8 cellular contexts compared by ENCODE assay signal in the genomic region with DNA sequence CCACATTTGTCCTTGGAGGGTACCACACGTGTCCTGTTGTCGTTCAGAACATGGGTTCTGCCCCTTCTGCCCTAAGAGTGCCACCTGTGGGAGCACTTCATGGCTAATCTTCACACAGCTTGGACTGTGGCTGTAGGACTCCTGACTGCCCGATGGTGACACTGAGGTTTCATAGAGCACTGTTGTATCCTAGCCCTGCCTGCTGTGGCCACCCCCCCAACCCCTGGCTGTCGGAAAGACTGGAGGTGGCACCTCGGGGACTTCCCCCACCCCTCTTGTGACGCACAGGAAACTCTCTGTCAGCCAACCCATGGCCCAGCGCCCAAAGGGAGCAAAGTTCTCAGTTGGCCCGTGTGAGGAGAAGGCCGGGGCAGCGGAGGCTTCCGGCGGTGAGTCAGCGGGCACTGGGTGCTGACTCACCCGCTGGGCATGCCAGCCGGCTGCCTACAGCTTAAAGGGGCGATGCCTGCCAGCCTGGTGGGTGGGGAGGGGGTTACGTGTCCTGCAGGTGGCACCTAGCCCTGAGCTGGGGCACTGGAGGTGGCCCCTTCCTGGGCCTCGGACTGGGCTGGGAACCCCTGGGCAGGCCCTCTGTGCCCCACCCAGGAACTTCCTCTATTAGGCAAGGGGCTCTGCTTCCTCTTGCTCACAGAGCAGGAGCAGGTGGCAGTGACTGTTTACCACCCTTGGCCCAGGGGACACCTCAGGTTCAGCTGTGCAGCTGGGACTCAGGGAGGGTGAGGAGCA. TPM values are rescaled to one million over a fixed set of nuclear protein-coding genes. Genes with fewer than 3 reads are reported as not detected.
DNase-seq lines count a peak whose midpoint lies in the region; ATAC-seq and TF ChIP-seq lines count a peak whose summit lies in the region.

No MANE protein-coding gene starts in this region.

- peak; percentile 92 for DNase-seq in AG08395 (ENCODE audit: low spot score)
- peak; percentile 95 to 97 for DNase-seq in SJSA1 (ENCODE audit: low read depth in 1 of 2, low spot score in 2 of 2)
- DNase-seq in activated naive CD4-positive, alpha-beta T cell treated with anti-CD3 and anti-CD28 coated beads for 36 hours, result peak; percentile 98
- no peak for DNase-seq in glutamatergic neuron
- DNase-seq in retinal pigment epithelial cell (ENCODE audit: low read depth), result peak; percentile 94
- DNase-seq in NCI-H128 (lab: John Stamatoyannopoulos, UW; ENCODE audit: unreplicated experiment), result no peak

- peak overlapping the region; percentile 100 for H3K4me3 Mint-ChIP-seq in activated naive CD4-positive, alpha-beta T cell treated with anti-CD3 and anti-CD28 coated beads for 36 hours
- H3K4me3 Mint-ChIP-seq in glutamatergic neuron (ENCODE audit: unreplicated experiment), result peak overlapping the region; percentile 49

- peak overlapping the region; percentile 95 for H3K27ac Mint-ChIP-seq in activated naive CD4-positive, alpha-beta T cell treated with anti-CD3 and anti-CD28 coated beads for 36 hours
- no peak overlapping the region for H3K27ac Mint-ChIP-seq in glutamatergic neuron (ENCODE audit: unreplicated experiment)

- H3K4me3 ChIP-seq in SJSA1 (peak overlapping the region; percentile 9), retinal pigment epithelial cell (ENCODE audit: low read length) (peak overlapping the region; percentile 97)

- TF ChIP-seq CTCF in glutamatergic neuron (IDR thresholded peaks at IDR 0.05; ENCODE audit: partially characterized antibody, unreplicated experiment) (no peak), retinal pigment epithelial cell (conservative IDR thresholded peaks at IDR 0.05; ENCODE audit: low read depth, low read length) (peak; percentile 11)

- no peaks in the 10 kb centered on the region for H3K9me3 ChIP-seq in SJSA1 (replicated peaks)

- CTCF ChIA-PET in activated naive CD4-positive, alpha-beta T cell treated with anti-CD3 and anti-CD28 coated beads for 36 hours (lab: Charles Lee), result interaction anchor here (0.8 to 4.0 kb wide), 8 partner anchors 9 to 244 kb away, joined by 3 to 26 read pairs (median 6); no protein-coding TSS in a partner anchor

- peaks cover 34% of the 10 kb centered on the region for H3K36me3 ChIP-seq in SJSA1

- peaks cover 57% of the 10 kb centered on the region for H3K4me1 Mint-ChIP-seq in activated naive CD4-positive, alpha-beta T cell treated with anti-CD3 and anti-CD28 coated beads for 36 hours (ENCODE audit: low read depth)
- H3K4me1 Mint-ChIP-seq in glutamatergic neuron (ENCODE audit: low read depth, unreplicated experiment), result peaks cover 21% of the 10 kb centered on the region

- peaks cover 9% of the 10 kb centered on the region for H3K27me3 Mint-ChIP-seq in activated naive CD4-positive, alpha-beta T cell treated with anti-CD3 and anti-CD28 coated beads for 36 hours (ENCODE audit: low read depth)
- H3K27me3 Mint-ChIP-seq in glutamatergic neuron (ENCODE audit: unreplicated experiment), result peaks cover 12% of the 10 kb centered on the region

- H3K27ac ChIP-seq in SJSA1, result peak overlapping the region; percentile 86

- intact Hi-C loops in activated naive CD4-positive, alpha-beta T cell treated with anti-CD3 and anti-CD28 coated beads for 36 hours (cut with micrococcal nuclease), result loop anchor here (1.0 to 10.0 kb wide), 9 partner anchors 35 to 483 kb away; partner anchors contain the start of genes DHRS7B, NATD1, TMEM11 and USP22

- peak; percentile 24 for ATAC-seq in GM19043 (IDR thresholded peaks at IDR 0.05; ENCODE audit: low read depth, unreplicated experiment)
- ATAC-seq in HG03571 (IDR thresholded peaks at IDR 0.05; ENCODE audit: unreplicated experiment), result peak; percentile 27

- H3K9me3 Mint-ChIP-seq in activated naive CD4-positive, alpha-beta T cell treated with anti-CD3 and anti-CD28 coated beads for 36 hours, result no peaks in the 10 kb centered on the region
- H3K9me3 Mint-ChIP-seq in glutamatergic neuron (ENCODE audit: unreplicated experiment), result peaks cover 17% of the 10 kb centered on the region

- peaks cover 42% of the 10 kb centered on the region for H3K4me1 ChIP-seq in SJSA1 (replicated peaks)

- H3K36me3 Mint-ChIP-seq in activated naive CD4-positive, alpha-beta T cell treated with anti-CD3 and anti-CD28 coated beads for 36 hours (ENCODE audit: low read depth), result peaks cover 21% of the 10 kb centered on the region
- peaks cover 4% of the 10 kb centered on the region for H3K36me3 Mint-ChIP-seq in glutamatergic neuron (ENCODE audit: unreplicated experiment)

- no peaks in the 10 kb centered on the region for H3K27me3 ChIP-seq in SJSA1 (replicated peaks)

RNA-seq across cellular contexts. Expression of gene MAP2K3, which starts 3.4 kb away (rescaled TPM):
- total RNA-seq in SJSA1 (2014; rRNA removed; shearing (Covaris generic)), result 14.7 and 21.1 TPM in 2 replicates
- total RNA-seq in activated naive CD4-positive, alpha-beta T cell treated with anti-CD3 and anti-CD28 coated beads for 36 hours, result 10 to 100 TPM; 87.0 to 87.2 TPM
- 38.0 TPM for total RNA-seq in glutamatergic neuron (ENCODE audit: unreplicated experiment)

RNA-seq across cellular contexts. Expression of gene NATD1, which starts 34.7 kb away (rescaled TPM):
- 0.22 and 1.7 TPM in 2 replicates for total RNA-seq in SJSA1 (2014; rRNA removed; shearing (Covaris generic))
- 1 to 10 TPM; 2.1 to 2.5 TPM for total RNA-seq in activated naive CD4-positive, alpha-beta T cell treated with anti-CD3 and anti-CD28 coated beads for 36 hours
- total RNA-seq in glutamatergic neuron (ENCODE audit: unreplicated experiment), result 45.9 TPM

Comparison
In these comparisons a context has a peak if more than half of its experiments do, and no peak if none do; other contexts are left out.
1. DNase-seq: peak in AG08395 (single experiment), SJSA1 (2 of 2), activated naive CD4-positive, alpha-beta T cell treated with anti-CD3 and anti-CD28 coated beads for 36 hours (single experiment) and retinal pigment epithelial cell (single experiment); none in glutamatergic neuron (single experiment) and NCI-H128 (single experiment).
2. RNA of gene NATD1, which starts 34.7 kb away (total RNA-seq): 45.9 TPM in glutamatergic neuron (single experiment); 2.1 to 2.5 TPM in activated naive CD4-positive, alpha-beta T cell treated with anti-CD3 and anti-CD28 coated beads for 36 hours and 0.22 to 1.7 TPM in SJSA1; every median in the first group is over 10 times any median in the second.